20 cellular contexts compared by ENCODE assay signal in the genomic region with DNA sequence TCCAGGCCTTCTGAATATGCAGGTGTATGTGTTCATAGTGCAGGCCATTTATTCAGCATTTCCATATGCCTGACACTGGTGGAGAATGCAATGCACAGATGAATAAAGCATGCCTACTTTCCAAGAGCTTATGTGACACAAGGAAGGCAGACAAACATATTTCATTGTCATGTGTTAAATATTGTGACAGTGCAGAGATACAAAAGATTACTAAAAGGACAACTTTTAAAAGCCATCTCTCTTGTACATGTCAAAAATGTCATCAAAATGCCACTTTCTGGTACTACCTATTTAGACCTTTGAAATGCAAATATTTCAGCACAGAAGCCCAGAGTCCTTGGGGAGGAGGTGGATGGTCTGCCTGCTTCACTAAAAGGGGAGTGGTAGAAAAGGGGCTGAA.
"Had no signal": no experiment of that assay in that cellular context is flagged by ENCODE, and none has a peak within 500 bp of the region (broad histone marks: within the 10 kb centered on the region; RNA-seq: fewer than 3 reads in every experiment).

No MANE protein-coding gene starts in this region.

- DNase-seq: colonic mucosa; cortex of kidney; effector CD8-positive, alpha-beta T cell; effector memory CD8-positive, alpha-beta T cell; endodermal cell; erythroblast; esophagus squamous epithelium; foreskin fibroblast; heart left ventricle; hypothalamus; immature natural killer cell; islet precursor cell; kidney; kidney glomerular epithelial cell; left colon; left ventricle myocardium inferior; lower lobe of right lung; mesenchymal stem cell; mucosa of descending colon; naive B cell had no signal
